ENCODE assay signal across 9 cellular contexts in the genomic region with DNA sequence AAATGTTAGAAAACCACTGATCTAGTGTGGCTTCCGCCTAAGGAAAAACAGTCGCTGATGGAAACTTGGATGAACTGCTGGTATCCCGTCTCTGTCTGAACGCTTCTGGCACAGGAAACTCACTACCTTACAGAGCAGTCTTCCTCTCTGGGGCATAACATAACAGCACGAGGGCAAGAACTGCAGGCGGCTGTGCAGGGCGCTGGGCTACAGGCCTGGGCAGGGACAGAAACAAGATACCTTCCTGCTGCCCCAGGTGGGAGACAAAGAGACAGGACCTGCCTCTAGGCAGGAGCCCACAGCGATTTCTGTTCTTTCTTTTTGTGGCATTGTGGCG. TPM values are rescaled to one million over a fixed set of nuclear protein-coding genes. Genes with fewer than 3 reads are reported as not detected.
DNase-seq lines count a peak whose midpoint lies in the region; FAIRE-seq and TF ChIP-seq lines count a peak whose summit lies in the region.
"Had no signal": no experiment of that assay in that cellular context is flagged by ENCODE, and none has a peak within 500 bp of the region (broad histone marks: within the 10 kb centered on the region; RNA-seq: fewer than 3 reads in every experiment).

No MANE protein-coding gene starts in this region.

- peak overlapping the region; percentile 51 for H2AFZ ChIP-seq in keratinocyte (ENCODE audit: control insufficient read depth, low read length)

- no peak for TF ChIP-seq CTCF in adrenal gland (IDR thresholded peaks at IDR 0.05)
- TF ChIP-seq CTCF in keratinocyte (optimal IDR thresholded peaks at IDR 0.05 in 1 of 3, IDR thresholded peaks at IDR 0.05 in 1 of 3, conservative IDR thresholded peaks at IDR 0.05 in 1 of 3; ENCODE audit: extremely low read depth in 1 of 3, insufficient read depth in 2 of 3, low read length in 3 of 3) = no peak
- no peak for TF ChIP-seq CTCF in GM20000 (IDR thresholded peaks at IDR 0.05; ENCODE audit: extremely low read depth, missing control alignments)

- H3K36me3 ChIP-seq in H7 (replicated peaks; ENCODE audit: control insufficient read depth, insufficient read depth, low read length) (no peaks in the 10 kb centered on the region), adrenal gland (replicated peaks in 1 of 2) (no peaks in the 10 kb centered on the region), keratinocyte (ENCODE audit: control insufficient read depth in 2 of 2, extremely low read depth in 1 of 2, insufficient read depth in 2 of 2, low read length in 2 of 2) (peaks cover 0 to 13% of the 10 kb centered on the region in 2 experiments)

- no peaks in the 10 kb centered on the region for H3K9me3 ChIP-seq in adrenal gland (replicated peaks in 1 of 3)
- H3K9me3 ChIP-seq in keratinocyte (ENCODE audit: control insufficient read depth, low read depth, low read length) = no peaks in the 10 kb centered on the region

- peak overlapping the region; percentile 73 for H3K9ac ChIP-seq in keratinocyte (ENCODE audit: control insufficient read depth, extremely low read depth, insufficient read depth, low read length)

- H3K4me1 ChIP-seq in adrenal gland (replicated peaks in 1 of 2) (peaks cover 75 to 93% of the 10 kb centered on the region in 2 donors), keratinocyte (ENCODE audit: control insufficient read depth, extremely low read depth, insufficient read depth, low read length) (peaks cover 36% of the 10 kb centered on the region)

- H3K27ac ChIP-seq in adrenal gland (peak overlapping the region; percentile 78 to 99 (median 92)), keratinocyte (ENCODE audit: control insufficient read depth, insufficient read depth, low read length) (peak overlapping the region; percentile 59), skin epidermis (peak overlapping the region in 13 of 21 experiments; percentile 43 to 76 (median 54))

- peaks cover 3% of the 10 kb centered on the region for H4K20me1 ChIP-seq in keratinocyte (ENCODE audit: control insufficient read depth, extremely low read depth, insufficient read depth, low read length)

- 38 to 46% (median 39%) methylated on average over 7 to 9 of the region's 9 CpGs for WGBS in adrenal gland, 4 donors

- peaks cover 57% of the 10 kb centered on the region for H3K79me2 ChIP-seq in keratinocyte (ENCODE audit: control insufficient read depth, insufficient read depth, low read length)

- DNase-seq in H7 = peak; percentile 69
- no peak for DNase-seq in adrenal gland
- DNase-seq in keratinocyte (ENCODE audit: low read depth, low spot score) = no peak
- no peak for DNase-seq in NCI-H446 (lab: John Stamatoyannopoulos, UW)
- no peak for DNase-seq in NCI-H2227 treated with DMSO at 0.1 percent for 48 hours (lab: John Stamatoyannopoulos, UW)
- no peak for DNase-seq in GM20000 (ENCODE audit: low spot score)
- DNase-seq in activated effector memory CD4-positive, alpha-beta T cell treated with anti-CD3 and anti-CD28 coated beads, Interleukin-2, amount 50 U/mL, for 16 hours = no peak
- DNase-seq: activated gamma-delta T cell treated with Interleukin-2 at 50 U/mL for 16 hours had no signal

- H3K4me2 ChIP-seq in keratinocyte (ENCODE audit: control insufficient read depth, extremely low read depth, insufficient read depth, low read depth, low read length) = peak overlapping the region; percentile 75

- dilution Hi-C loops in keratinocyte (cut with MboI; ENCODE audit: extremely low pct_ligation_motif_present, low sequenced_read_pairs) = no loop called here

- intact Hi-C loops in adrenal gland (cut with DNase I) = no loop called here

- peaks cover 8% of the 10 kb centered on the region for H3K9me1 ChIP-seq in keratinocyte (ENCODE audit: control insufficient read depth, extremely low read depth, insufficient read depth, low read length)

- H3K4me3 ChIP-seq in H7 (ENCODE audit: insufficient read depth, low read depth, low read length) = no peak overlapping the region
- H3K4me3 ChIP-seq in adrenal gland = peak overlapping the region in 1 of 4 donors; percentile 37
- peak overlapping the region in 2 of 3 experiments; percentile 49 to 54 for H3K4me3 ChIP-seq in keratinocyte (ENCODE audit: control insufficient read depth in 2 of 3, extremely low read depth in 1 of 3, insufficient read depth in 2 of 3, low read depth in 1 of 3, low read length in 3 of 3)
- H3K4me3 ChIP-seq in skin epidermis = peak overlapping the region in 1 of 7 experiments; percentile 11

- H3K27me3 ChIP-seq in H7 (ENCODE audit: control insufficient read depth, insufficient read depth, low read length) (no peaks in the 10 kb centered on the region), adrenal gland (no peaks in the 10 kb centered on the region), keratinocyte (ENCODE audit: control insufficient read depth, extremely low read depth, insufficient read depth, low read length) (no peaks in the 10 kb centered on the region)

- peak; percentile 92 for FAIRE-seq in keratinocyte (lab: Jason Lieb, UNC)

- TF ChIP-seq POLR2A in adrenal gland (IDR thresholded peaks at IDR 0.05) = no peak

RNA-seq across cellular contexts. Expression of gene MXRA7, which starts 10.5 kb away (rescaled TPM):
- total RNA-seq in H7 (2014; rRNA removed; shearing (Covaris generic)) = 38.2 and 59.3 TPM in 2 replicates
- 100 to 1,000 TPM; 200 to 541 (median 356) TPM for total RNA-seq in adrenal gland
- polyA plus RNA-seq in adrenal gland (100 to 1,000 TPM in 2 of 3 donors, 10 to 100 TPM in 1; 81.5 to 573 (median 167) TPM), keratinocyte (113 to 118 TPM (median 114 TPM) in 3 replicates)
- 33.4 TPM for polyA plus RNA-seq in keratinocyte (2011; ENCODE audit: low read depth)
- 123 and 172 TPM in 2 replicates for polyA plus RNA-seq in keratinocyte (2011; cell fraction: cytosol; rRNA removed)
- 70.8 and 71.4 TPM in 2 replicates for polyA plus RNA-seq in keratinocyte (2011; cell fraction: nucleus; rRNA removed)
- 85.9 and 96.7 TPM in 2 replicates for polyA plus RNA-seq in keratinocyte (2012; ENCODE audit: low replicate concordance)
- 64.9 to 161 TPM (median 87.3 TPM) in 3 replicates for polyA minus RNA-seq in keratinocyte
- 82.7 TPM for polyA minus RNA-seq in keratinocyte (2011; cell fraction: cytosol; rRNA and poly(A)+ RNA removed)
- 21.7 and 52.1 TPM in 2 replicates for polyA minus RNA-seq in keratinocyte (2011; cell fraction: nucleus; rRNA and poly(A)+ RNA removed)

RNA-seq across cellular contexts. Expression of gene JMJD6, which starts 26.1 kb away (rescaled TPM):
- 16.5 and 16.8 TPM in 2 replicates for total RNA-seq in H7 (2014; rRNA removed; shearing (Covaris generic))
- total RNA-seq in adrenal gland = 100 to 1,000 TPM in 1 of 8 donors, 10 to 100 TPM in 7; 23.5 to 105 (median 36.3) TPM
- 10 to 100 TPM; 53.7 to 66.9 (median 58.8) TPM for polyA plus RNA-seq in adrenal gland
- polyA plus RNA-seq in keratinocyte = 11.0 to 14.6 TPM (median 12.0 TPM) in 3 replicates
- polyA plus RNA-seq in keratinocyte (2011; ENCODE audit: low read depth) = 27.7 TPM
- polyA plus RNA-seq in keratinocyte (2011; cell fraction: cytosol; rRNA removed) = 8.1 and 10.9 TPM in 2 replicates
- polyA plus RNA-seq in keratinocyte (2011; cell fraction: nucleus; rRNA removed) = 19.0 and 23.1 TPM in 2 replicates
- polyA plus RNA-seq in keratinocyte (2012; ENCODE audit: low replicate concordance) = 28.4 and 34.2 TPM in 2 replicates
- 4.6 to 20.5 TPM (median 6.6 TPM) in 3 replicates for polyA minus RNA-seq in keratinocyte
- polyA minus RNA-seq in keratinocyte (2011; cell fraction: cytosol; rRNA and poly(A)+ RNA removed) = 10.4 TPM
- polyA minus RNA-seq in keratinocyte (2011; cell fraction: nucleus; rRNA and poly(A)+ RNA removed) = 4.7 and 8.1 TPM in 2 replicates

RNA-seq across cellular contexts. Expression of gene METTL23, which starts 26.4 kb away (rescaled TPM):
- 50.0 and 54.4 TPM in 2 replicates for total RNA-seq in H7 (2014; rRNA removed; shearing (Covaris generic))
- total RNA-seq in adrenal gland = 10 to 100 TPM; 24.6 to 91.5 (median 37.7) TPM
- 10 to 100 TPM; 48.0 to 84.9 (median 54.5) TPM for polyA plus RNA-seq in adrenal gland
- 32.3 to 48.3 TPM (median 37.6 TPM) in 3 replicates for polyA plus RNA-seq in keratinocyte
- 25.5 TPM for polyA plus RNA-seq in keratinocyte (2011; ENCODE audit: low read depth)
- 29.6 and 46.7 TPM in 2 replicates for polyA plus RNA-seq in keratinocyte (2011; cell fraction: cytosol; rRNA removed)
- polyA plus RNA-seq in keratinocyte (2011; cell fraction: nucleus; rRNA removed) = 33.2 and 35.7 TPM in 2 replicates
- 26.7 and 26.9 TPM in 2 replicates for polyA plus RNA-seq in keratinocyte (2012; ENCODE audit: low replicate concordance)
- polyA minus RNA-seq in keratinocyte = 5.5 to 22.8 TPM (median 12.5 TPM) in 3 replicates
- polyA minus RNA-seq in keratinocyte (2011; cell fraction: cytosol; rRNA and poly(A)+ RNA removed) = 13.2 TPM
- 7.7 and 11.8 TPM in 2 replicates for polyA minus RNA-seq in keratinocyte (2011; cell fraction: nucleus; rRNA and poly(A)+ RNA removed)

RNA-seq across cellular contexts. Expression of gene SRSF2, which starts 36.9 kb away (rescaled TPM):
- 327 and 489 TPM in 2 replicates for total RNA-seq in H7 (2014; rRNA removed; shearing (Covaris generic))
- 100 to 1,000 TPM; 115 to 242 (median 212) TPM for total RNA-seq in adrenal gland
- 100 to 1,000 TPM; 103 to 269 (median 151) TPM for polyA plus RNA-seq in adrenal gland
- 161 to 249 TPM (median 197 TPM) in 3 replicates for polyA plus RNA-seq in keratinocyte
- polyA plus RNA-seq in keratinocyte (2011; ENCODE audit: low read depth) = 84.2 TPM
- polyA plus RNA-seq in keratinocyte (2011; cell fraction: cytosol; rRNA removed) = 112 and 144 TPM in 2 replicates
- 291 and 392 TPM in 2 replicates for polyA plus RNA-seq in keratinocyte (2011; cell fraction: nucleus; rRNA removed)
- 141 and 174 TPM in 2 replicates for polyA plus RNA-seq in keratinocyte (2012; ENCODE audit: low replicate concordance)
- 54.3 to 75.8 TPM (median 70.4 TPM) in 3 replicates for polyA minus RNA-seq in keratinocyte
- 215 TPM for polyA minus RNA-seq in keratinocyte (2011; cell fraction: cytosol; rRNA and poly(A)+ RNA removed)
- polyA minus RNA-seq in keratinocyte (2011; cell fraction: nucleus; rRNA and poly(A)+ RNA removed) = 166 and 224 TPM in 2 replicates

RNA-seq across cellular contexts. Expression of gene MFSD11, which starts 37.7 kb away (rescaled TPM):
- 11.1 and 16.5 TPM in 2 replicates for total RNA-seq in H7 (2014; rRNA removed; shearing (Covaris generic))
- 10 to 100 TPM; 24.2 to 50.0 (median 31.8) TPM for total RNA-seq in adrenal gland
- polyA plus RNA-seq in adrenal gland (10 to 100 TPM in 2 of 3 donors, 1 to 10 TPM in 1; 9.4 to 20.4 (median 11.8) TPM), keratinocyte (14.6 to 17.6 TPM (median 15.2 TPM) in 3 replicates)
- polyA plus RNA-seq in keratinocyte (2011; ENCODE audit: low read depth) = 11.9 TPM
- polyA plus RNA-seq in keratinocyte (2011; cell fraction: cytosol; rRNA removed) = 7.7 and 12.8 TPM in 2 replicates
- polyA plus RNA-seq in keratinocyte (2011; cell fraction: nucleus; rRNA removed) = 24.4 and 27.0 TPM in 2 replicates
- 10.3 and 16.5 TPM in 2 replicates for polyA plus RNA-seq in keratinocyte (2012; ENCODE audit: low replicate concordance)
- 14.2 to 26.0 TPM (median 14.8 TPM) in 3 replicates for polyA minus RNA-seq in keratinocyte
- polyA minus RNA-seq in keratinocyte (2011; cell fraction: cytosol; rRNA and poly(A)+ RNA removed) = 4.8 TPM
- 27.2 and 29.7 TPM in 2 replicates for polyA minus RNA-seq in keratinocyte (2011; cell fraction: nucleus; rRNA and poly(A)+ RNA removed)
